In genomic region chr5:141320225-141321169, GRCh38 we compare ENCODE assay signal across 8 cellular contexts. TPM values are rescaled to one million over a fixed set of nuclear protein-coding genes. Genes with fewer than 3 reads are reported as not detected.
A peak's percentile ranks its signal among the peaks of the same experiment; 100 is the strongest.
DNase-seq lines count a peak whose midpoint lies in the region; ATAC-seq lines count a peak whose summit lies in the region.

Gene TAF7, minus strand, starts transcription at chr5:141320784. Its CDS starts 740 bp downstream, at chr5:141320044.

- H3K36me3 Mint-ChIP-seq in naive B cell = peaks cover 31 to 37% of the 10 kb centered on the region in 2 donors
- H3K36me3 Mint-ChIP-seq in stimulated activated memory B cell treated with anti-CD40 and anti-IgM and Interleukin-4, amounts not matched to agents 10 μg/mL and 1 μg/mL and 100 μg/mL, for 72 hours = peaks cover 44% of the 10 kb centered on the region

- DNase-seq in EH (ENCODE audit: low read depth) (peak; percentile 92), Kasumi-1 (lab: John Stamatoyannopoulos, UW) (peak; percentile 83), RKO (ENCODE audit: low spot score) (peak; percentile 91), activated T-helper 1 cell treated with Interleukin-2 at 50 U/mL for 16 hours (ENCODE audit: low read depth) (peak; percentile 87), fibroblast of gingiva (ENCODE audit: low read depth) (peak; percentile 92), naive B cell (peak; percentile 92)

- no peaks in the 10 kb centered on the region for H3K27me3 Mint-ChIP-seq in naive B cell
- no peaks in the 10 kb centered on the region for H3K27me3 Mint-ChIP-seq in stimulated activated memory B cell treated with anti-CD40 and anti-IgM and Interleukin-4, amounts not matched to agents 10 μg/mL and 1 μg/mL and 100 μg/mL, for 72 hours

- H3K4me1 Mint-ChIP-seq in naive B cell = peaks cover 28 to 33% (median 33%) of the 10 kb centered on the region in 3 donors
- peaks cover 28% of the 10 kb centered on the region for H3K4me1 Mint-ChIP-seq in stimulated activated memory B cell treated with anti-CD40 and anti-IgM and Interleukin-4, amounts not matched to agents 10 μg/mL and 1 μg/mL and 100 μg/mL, for 72 hours

- peaks cover 13 to 78% (median 61%) of the 10 kb centered on the region in 7 donors for H3K9me3 Mint-ChIP-seq in naive B cell
- peaks cover 19% of the 10 kb centered on the region for H3K9me3 Mint-ChIP-seq in stimulated activated memory B cell treated with anti-CD40 and anti-IgM and Interleukin-4, amounts not matched to agents 10 μg/mL and 1 μg/mL and 100 μg/mL, for 72 hours

- ATAC-seq in GM21825 (IDR thresholded peaks at IDR 0.05; ENCODE audit: unreplicated experiment) (peak; percentile 95), naive B cell (ENCODE audit: low read depth in 2 of 2) (peak; percentile 89)
- peak; percentile 100 for ATAC-seq in stimulated activated memory B cell treated with anti-CD40 and anti-IgM and Interleukin-4, amounts not matched to agents 10 μg/mL and 1 μg/mL and 100 μg/mL, for 72 hours

- H3K4me3 Mint-ChIP-seq in naive B cell = peak within 1 kb of the TSS; percentile 93 to 100 (median 98)
- H3K4me3 Mint-ChIP-seq in stimulated activated memory B cell treated with anti-CD40 and anti-IgM and Interleukin-4, amounts not matched to agents 10 μg/mL and 1 μg/mL and 100 μg/mL, for 72 hours = peak within 1 kb of the TSS; percentile 98

- peak within 1 kb of the TSS; percentile 96 to 100 (median 100) for H3K27ac Mint-ChIP-seq in naive B cell
- peak within 1 kb of the TSS; percentile 100 for H3K27ac Mint-ChIP-seq in stimulated activated memory B cell treated with anti-CD40 and anti-IgM and Interleukin-4, amounts not matched to agents 10 μg/mL and 1 μg/mL and 100 μg/mL, for 72 hours

RNA-seq across cellular contexts. Expression of gene TAF7, which starts in this region (rescaled TPM):
- polyA plus RNA-seq in naive B cell (ENCODE audit: low read depth in 6 of 6) = 100 to 1,000 TPM; 270 to 315 (median 285) TPM

Comparison
In these comparisons a context has a peak if more than half of its experiments do, and no peak if none do; other contexts are left out.
1. Peak in every context shown above with its lines: DNase-seq and ATAC-seq.